ENCODE assay signal across 8 cellular contexts in the genomic region with DNA sequence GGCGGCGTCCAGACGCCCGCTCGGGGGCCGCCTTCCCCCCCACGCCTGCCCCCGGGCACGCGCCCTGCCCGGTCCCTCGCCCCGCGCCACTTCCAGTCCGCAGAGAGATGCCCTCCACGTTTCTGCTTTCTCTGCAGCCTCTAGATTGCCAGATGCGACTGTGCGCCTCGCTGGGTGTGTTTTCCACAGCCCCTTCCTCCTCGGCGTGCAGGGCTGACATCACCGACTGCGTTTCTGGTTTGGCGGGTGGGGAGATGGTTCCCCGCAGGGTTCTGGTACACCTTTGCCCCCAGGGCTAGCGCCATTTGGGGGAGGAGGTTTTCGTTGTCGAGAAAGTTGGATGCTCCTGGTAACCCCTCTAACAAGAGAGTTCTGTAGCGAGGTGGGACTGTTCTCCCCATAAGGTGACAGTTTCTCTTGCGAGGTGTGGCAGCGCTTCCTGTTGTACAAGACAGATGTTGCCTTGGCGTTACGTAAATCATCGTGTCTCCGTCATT. TPM values are rescaled to one million over a fixed set of nuclear protein-coding genes. Genes with fewer than 3 reads are reported as not detected.
DNase-seq lines count a peak whose midpoint lies in the region; FAIRE-seq lines count a peak whose summit lies in the region.

No MANE protein-coding gene starts in this region.

- in situ Hi-C loops in G401 (cut with HindIII; ENCODE audit: low sequenced_read_pairs) = no loop called here

- H3K56ac ChIP-seq in mesendoderm (ENCODE audit: low read length) = peak overlapping the region; percentile 79

- peaks cover 18% of the 10 kb centered on the region for H3K36me3 ChIP-seq in H7 (replicated peaks; ENCODE audit: control insufficient read depth, insufficient read depth, low read length)
- H3K36me3 ChIP-seq in mesendoderm (ENCODE audit: control insufficient read depth, insufficient read depth, low read length) = peaks cover 12% of the 10 kb centered on the region

- no peak overlapping the region for H3K4ac ChIP-seq in mesendoderm (ENCODE audit: low read depth, low read length)

- DNase-seq in G401 (ENCODE audit: low spot score) = peak; percentile 47
- DNase-seq in H7 = no peak
- peak; percentile 46 for DNase-seq in NCI-H146 treated with DMSO at 0.1 percent for 48 hours (lab: John Stamatoyannopoulos, UW; ENCODE audit: unreplicated experiment)
- peak; percentile 90 for DNase-seq in activated CD4-positive, alpha-beta T cell treated with anti-CD3 and anti-CD28 coated beads, Interleukin-2, amount 10 ng/mL, durations not matched to agents 24 days and 14 days
- peak; percentile 60 for DNase-seq in dermis blood vessel endothelial cell
- peak; percentile 52 for DNase-seq in mesendoderm
- DNase-seq in stimulated activated CD8-positive, alpha-beta memory T cell treated with anti-CD3 and anti-CD28 coated beads, Interleukin-4, amount 100 ng/mL, for 48 hours = peak; percentile 72
- DNase-seq in RCC 7860 (ENCODE audit: low spot score) = no peak

- no peak for FAIRE-seq in RCC 7860 (lab: Jason Lieb, UNC)

- no peak overlapping the region for H2AK5ac ChIP-seq in mesendoderm (ENCODE audit: low read length)

- peaks cover 22% of the 10 kb centered on the region for H3K79me2 ChIP-seq in mesendoderm (ENCODE audit: control insufficient read depth, insufficient read depth, low read length)

- no peak overlapping the region for H2BK5ac ChIP-seq in mesendoderm (ENCODE audit: low read length)

- H3K4me1 Mint-ChIP-seq in activated CD4-positive, alpha-beta T cell treated with anti-CD3 and anti-CD28 coated beads, Interleukin-2, amount 10 ng/mL, durations not matched to agents 24 days and 14 days = peaks cover 44% of the 10 kb centered on the region

- no peaks in the 10 kb centered on the region for H3K27me3 ChIP-seq in H7 (ENCODE audit: control insufficient read depth, insufficient read depth, low read length)
- H3K27me3 ChIP-seq in mesendoderm (ENCODE audit: insufficient read depth, low read length, poor library complexity) = no peaks in the 10 kb centered on the region

- no peaks in the 10 kb centered on the region for H3K9me3 Mint-ChIP-seq in activated CD4-positive, alpha-beta T cell treated with anti-CD3 and anti-CD28 coated beads, Interleukin-2, amount 10 ng/mL, durations not matched to agents 24 days and 14 days

- H3K27ac ChIP-seq in mesendoderm (ENCODE audit: low read depth, low read length) = peak overlapping the region; percentile 26

- intact Hi-C loops in activated CD4-positive, alpha-beta T cell treated with anti-CD3 and anti-CD28 coated beads, Interleukin-2, amount 10 ng/mL, durations not matched to agents 24 days and 14 days (cut with micrococcal nuclease) = loop anchor here (2.0 to 5.0 kb wide), 7 partner anchors 68 to 1642 kb away; a partner anchor contains a TSS

- H3K4me3 ChIP-seq in H7 (ENCODE audit: insufficient read depth, low read depth, low read length) (peak overlapping the region; percentile 84), mesendoderm (ENCODE audit: low read length) (peak overlapping the region; percentile 68)

- H3K4me2 ChIP-seq in mesendoderm (ENCODE audit: low read length) = peak overlapping the region; percentile 56

- H2BK15ac ChIP-seq in mesendoderm (replicated peaks; ENCODE audit: low read depth) = no peak overlapping the region

- H3K4me1 ChIP-seq in mesendoderm (ENCODE audit: control insufficient read depth, low read depth, low read length) = peaks cover 2% of the 10 kb centered on the region

- H3K9ac ChIP-seq in mesendoderm (ENCODE audit: low read length) = peak overlapping the region; percentile 97

- H3K27ac Mint-ChIP-seq in activated CD4-positive, alpha-beta T cell treated with anti-CD3 and anti-CD28 coated beads, Interleukin-2, amount 10 ng/mL, durations not matched to agents 24 days and 14 days = peak overlapping the region; percentile 98

- no peak overlapping the region for H4K5ac ChIP-seq in mesendoderm (ENCODE audit: low read length)

- no peaks in the 10 kb centered on the region for H3K27me3 Mint-ChIP-seq in activated CD4-positive, alpha-beta T cell treated with anti-CD3 and anti-CD28 coated beads, Interleukin-2, amount 10 ng/mL, durations not matched to agents 24 days and 14 days

- peak overlapping the region; percentile 18 for H2BK120ac ChIP-seq in mesendoderm (ENCODE audit: low read depth, low read length)

- H3K23ac ChIP-seq in mesendoderm (ENCODE audit: low read length) = no peak overlapping the region

- no CpG with 5 or more reads among the region's 35 CpGs for WGBS in mesendoderm (ENCODE audit: extremely low coverage, insufficient coverage, low lambda C conversion rate)

- peaks cover 18% of the 10 kb centered on the region for H3K79me1 ChIP-seq in mesendoderm (ENCODE audit: low read length)

- peaks cover 45% of the 10 kb centered on the region for H3K36me3 Mint-ChIP-seq in activated CD4-positive, alpha-beta T cell treated with anti-CD3 and anti-CD28 coated beads, Interleukin-2, amount 10 ng/mL, durations not matched to agents 24 days and 14 days (ENCODE audit: low read depth)

- no peak overlapping the region for H4K8ac ChIP-seq in mesendoderm (ENCODE audit: low read depth, low read length)

- peak overlapping the region; percentile 94 for H3K18ac ChIP-seq in mesendoderm (ENCODE audit: low read length)

- peak overlapping the region; percentile 97 for H3K4me3 Mint-ChIP-seq in activated CD4-positive, alpha-beta T cell treated with anti-CD3 and anti-CD28 coated beads, Interleukin-2, amount 10 ng/mL, durations not matched to agents 24 days and 14 days

RNA-seq across cellular contexts. Expression of a gene that starts 1.5 kb away (rescaled TPM):
- 159 and 239 TPM in 2 replicates for total RNA-seq in G401 (2014; rRNA removed; shearing (Covaris generic))
- total RNA-seq in H7 (2014; rRNA removed; shearing (Covaris generic)) = 410 and 535 TPM in 2 replicates
- total RNA-seq in activated CD4-positive, alpha-beta T cell treated with anti-CD3 and anti-CD28 coated beads, Interleukin-2, amount 10 ng/mL, durations not matched to agents 24 days and 14 days = 471 and 482 TPM in 2 replicates
- 551 and 736 TPM in 2 replicates for total RNA-seq in dermis blood vessel endothelial cell
- 406 TPM for polyA plus RNA-seq in mesendoderm (2013, experiment 1 of 2)
- polyA plus RNA-seq in mesendoderm (2013, experiment 2 of 2) = 423 TPM

Comparison
In these comparisons a context has a peak if more than half of its experiments do, and no peak if none do; other contexts are left out.
1. DNase-seq: peak in G401 (single experiment), NCI-H146 treated with DMSO at 0.1 percent for 48 hours (single experiment), activated CD4-positive, alpha-beta T cell treated with anti-CD3 and anti-CD28 coated beads, Interleukin-2, amount 10 ng/mL, durations not matched to agents 24 days and 14 days (single experiment), dermis blood vessel endothelial cell (single experiment), mesendoderm (single experiment) and stimulated activated CD8-positive, alpha-beta memory T cell treated with anti-CD3 and anti-CD28 coated beads, Interleukin-4, amount 100 ng/mL, for 48 hours (single experiment); none in H7 (single experiment) and RCC 7860 (single experiment).